In genomic region chr19:35655600-35655999, GRCh38 we compare ENCODE assay signal across 21 cellular contexts. TPM values are rescaled to one million over a fixed set of nuclear protein-coding genes. Genes with fewer than 3 reads are reported as not detected.
DNase-seq lines count a peak whose midpoint lies in the region; ATAC-seq, FAIRE-seq and TF ChIP-seq lines count a peak whose summit lies in the region.
"Had no signal": no experiment of that assay in that cellular context is flagged by ENCODE, and none has a peak within 500 bp of the region (broad histone marks: within the 10 kb centered on the region; RNA-seq: fewer than 3 reads in every experiment).

No MANE protein-coding gene starts in this region.

- H3K36me3 ChIP-seq in HEK293 (ENCODE audit: control insufficient read depth in 2 of 2, insufficient read depth in 1 of 2, low read length in 2 of 2), result peaks cover 77 to 98% of the 10 kb centered on the region in 2 experiments

- ATAC-seq in A549, result no peak
- ATAC-seq in effector memory CD8-positive, alpha-beta T cell (replicated peaks), result no peak

- H3K4me2 ChIP-seq in A549, result no peak overlapping the region

- TF ChIP-seq POLR2A in A549 (IDR thresholded peaks at IDR 0.05; ENCODE audit: low read length), result no peak

- WGBS in A549 (ENCODE audit: missing lambda C conversion rate), result 89% methylated on average over 4 of the region's 4 CpGs

- CTCF ChIA-PET in activated naive CD4-positive, alpha-beta T cell treated with anti-CD3 and anti-CD28 coated beads for 36 hours (lab: Charles Lee), result no interaction called here
- CTCF ChIA-PET in A549 (lab: Yijun Ruan, JAX) (interaction anchor here (0.6 to 3.5 kb wide), 12 partner anchors 10 to 107 kb away, joined by 3 to 16 read pairs (median 4); partner anchors contain the start of gene UPK1A), HEK293 (lab: Yijun Ruan, JAX) (interaction anchor here (0.7 to 2.0 kb wide), 6 partner anchors 18 to 611 kb away, joined by 3 to 8 read pairs (median 4); no protein-coding TSS in a partner anchor)

- DNase-seq in activated naive CD4-positive, alpha-beta T cell treated with anti-CD3 and anti-CD28 coated beads for 36 hours, result no peak
- DNase-seq in activated naive CD4-positive, alpha-beta T cell (lab: John Stamatoyannopoulos, UW), result no peak
- no peak for DNase-seq in A549 (ENCODE audit: low read depth in 1 of 2, low spot score in 1 of 2)
- DNase-seq in endothelial cell (ENCODE audit: low spot score), result no peak
- DNase-seq in effector CD4-positive, alpha-beta T cell, result no peak
- DNase-seq in effector memory CD8-positive, alpha-beta T cell, result no peak
- DNase-seq: AML-193; Caco-2; CD4-positive, alpha-beta T cell; GM23248 had no signal

- H3K27ac ChIP-seq in A549 (no peak overlapping the region), HEK293 (ENCODE audit: extremely low read depth, low read depth, low read length) (peak overlapping the region; percentile 9; the same call in 1 of the 2 replicates)
- H3K27ac ChIP-seq: C4-2B, GM23248, HL-60 had no signal

- POLR2A ChIA-PET in A549 (lab: Yijun Ruan, JAX) (interaction anchor here (0.6 to 1.6 kb wide), 4 partner anchors 12 to 178 kb away, joined by 3 to 4 read pairs (median 4); no protein-coding TSS in a partner anchor), HEK293 (lab: Yijun Ruan, JAX) (interaction anchor here (0.7 to 2.6 kb wide), 4 partner anchors 8 to 37 kb away, joined by 3 to 26 read pairs (median 4); partner anchors contain the start of gene COX6B1)

- no peak overlapping the region for H3K4me3 Mint-ChIP-seq in activated naive CD4-positive, alpha-beta T cell treated with anti-CD3 and anti-CD28 coated beads for 36 hours
- H3K4me3 Mint-ChIP-seq in endothelial cell (ENCODE audit: unreplicated experiment), result peak overlapping the region; percentile 53
- no peak overlapping the region for H3K4me3 Mint-ChIP-seq in effector memory CD8-positive, alpha-beta T cell
- H3K4me3 Mint-ChIP-seq: CD4-positive, alpha-beta T cell had no signal

- H3K4me3 ChIP-seq in A549 (no peak overlapping the region), HEK293 (ENCODE audit: low read depth, low read length) (no peak overlapping the region)
- H3K4me3 ChIP-seq: GM23248, HAP-1 had no signal

- no peak for TF ChIP-seq RAD21 in A549 (conservative IDR thresholded peaks at IDR 0.05 in 1 of 2, IDR thresholded peaks at IDR 0.05 in 1 of 2)

- TF ChIP-seq CTCF in A549 (IDR thresholded peaks at IDR 0.05) (no peak), HEK293 (tag by site-specific recombination; IDR thresholded peaks at IDR 0.05) (no peak), endothelial cell (IDR thresholded peaks at IDR 0.05; ENCODE audit: unreplicated experiment) (no peak)

- H3K27ac Mint-ChIP-seq in activated naive CD4-positive, alpha-beta T cell treated with anti-CD3 and anti-CD28 coated beads for 36 hours, result peak overlapping the region; percentile 47
- H3K27ac Mint-ChIP-seq in endothelial cell (ENCODE audit: unreplicated experiment), result no peak overlapping the region
- H3K27ac Mint-ChIP-seq in effector memory CD8-positive, alpha-beta T cell, result no peak overlapping the region
- H3K27ac Mint-ChIP-seq: CD4-positive, alpha-beta T cell had no signal

- FAIRE-seq in A549 (lab: Jason Lieb, UNC), result peak; percentile 43
- FAIRE-seq: A204.1, D721Med, G401.6, GM12891, GM18507 had no signal

- intact Hi-C loops in activated naive CD4-positive, alpha-beta T cell treated with anti-CD3 and anti-CD28 coated beads for 36 hours (cut with micrococcal nuclease), result no loop called here

- H3K4me1 Mint-ChIP-seq in activated naive CD4-positive, alpha-beta T cell treated with anti-CD3 and anti-CD28 coated beads for 36 hours (ENCODE audit: low read depth), result peaks cover 16% of the 10 kb centered on the region
- peaks cover 7% of the 10 kb centered on the region for H3K4me1 Mint-ChIP-seq in endothelial cell (ENCODE audit: unreplicated experiment)
- H3K4me1 Mint-ChIP-seq in effector memory CD8-positive, alpha-beta T cell (ENCODE audit: low read depth in 2 of 2), result peaks cover 10 to 16% of the 10 kb centered on the region in 2 donors

- H3K9me3 Mint-ChIP-seq in activated naive CD4-positive, alpha-beta T cell treated with anti-CD3 and anti-CD28 coated beads for 36 hours, result no peaks in the 10 kb centered on the region
- H3K9me3 Mint-ChIP-seq in endothelial cell (ENCODE audit: unreplicated experiment), result no peaks in the 10 kb centered on the region
- H3K9me3 Mint-ChIP-seq in effector memory CD8-positive, alpha-beta T cell, result no peaks in the 10 kb centered on the region
- H3K9me3 Mint-ChIP-seq: CD4-positive, alpha-beta T cell had no signal

- no peaks in the 10 kb centered on the region for H3K27me3 Mint-ChIP-seq in activated naive CD4-positive, alpha-beta T cell treated with anti-CD3 and anti-CD28 coated beads for 36 hours (ENCODE audit: low read depth)
- H3K27me3 Mint-ChIP-seq in endothelial cell (ENCODE audit: unreplicated experiment), result peaks cover 4% of the 10 kb centered on the region
- no peaks in the 10 kb centered on the region for H3K27me3 Mint-ChIP-seq in effector memory CD8-positive, alpha-beta T cell
- H3K27me3 Mint-ChIP-seq: CD4-positive, alpha-beta T cell had no signal

- H3K9me3 ChIP-seq in A549, result no peaks in the 10 kb centered on the region
- no peaks in the 10 kb centered on the region; the same call in 1 of the 2 replicates for H3K9me3 ChIP-seq in HEK293 (ENCODE audit: control insufficient read depth, insufficient read depth, low read depth, low read length)
- H3K9me3 ChIP-seq: Caco-2, HAP-1 had no signal

- no peak for TF ChIP-seq EP300 in A549 (IDR thresholded peaks at IDR 0.05)

- no peaks in the 10 kb centered on the region for H3K4me1 ChIP-seq in A549
- H3K4me1 ChIP-seq in HEK293 (ENCODE audit: control insufficient read depth, insufficient read depth, low read length), result no peaks in the 10 kb centered on the region
- H3K4me1 ChIP-seq: Caco-2, HAP-1 had no signal

- peaks cover 49% of the 10 kb centered on the region for H3K36me3 Mint-ChIP-seq in activated naive CD4-positive, alpha-beta T cell treated with anti-CD3 and anti-CD28 coated beads for 36 hours (ENCODE audit: low read depth)
- peaks cover 31% of the 10 kb centered on the region for H3K36me3 Mint-ChIP-seq in endothelial cell (ENCODE audit: low read depth, unreplicated experiment)
- peaks cover 98% of the 10 kb centered on the region for H3K36me3 Mint-ChIP-seq in effector memory CD8-positive, alpha-beta T cell (ENCODE audit: insufficient read depth)

TF ChIP-seq in A549, 52 proteins besides CTCF, POLR2A, EP300 and RAD21 (continues in another document):
- no peak for TF ChIP-seq SMC3 (IDR thresholded peaks at IDR 0.05)

TF ChIP-seq in HEK293, 187 proteins besides CTCF, POLR2A, EP300 and RAD21 (continues in another document):
- TF ChIP-seq ZNF366 (tag by site-specific recombination; conservative IDR thresholded peaks at IDR 0.05), result 0 out of 2 replicates have a peak, but pooled peaks have one; percentile 46

RNA-seq across cellular contexts. Expression of gene COX6B1, which starts 7.5 kb away (rescaled TPM):
- total RNA-seq in activated naive CD4-positive, alpha-beta T cell treated with anti-CD3 and anti-CD28 coated beads for 36 hours, result 100 to 1,000 TPM; 499 to 512 TPM
- 749 and 1,115 TPM in 2 replicates for polyA plus RNA-seq in A549 (2011; rRNA removed)
- 1,921 and 2,479 TPM in 2 replicates for polyA plus RNA-seq in A549 (2012; cell fraction: cytosol; rRNA removed)
- polyA plus RNA-seq in A549 (2012; cell fraction: nucleus; rRNA removed), result 1,210 and 1,387 TPM in 2 replicates
- polyA plus RNA-seq in A549 (2017; fragmentation: RNase III; extraction: RNeasy Plus Mini Kit Qiagen cat#74134 plus additional on column Dnase treatment), result 1,179 to 1,276 TPM (median 1,260 TPM) in 3 replicates
- polyA minus RNA-seq in A549 (2011; rRNA and poly(A)+ RNA removed), result 458 and 693 TPM in 2 replicates
- total RNA-seq in endothelial cell (ENCODE audit: unreplicated experiment), result 428 TPM

RNA-seq across cellular contexts. Expression of gene UPK1A, which starts 10.7 kb away (rescaled TPM):
- total RNA-seq in activated naive CD4-positive, alpha-beta T cell treated with anti-CD3 and anti-CD28 coated beads for 36 hours, result under 1 TPM in 1 of 2 experiments, not detected in 1; 0.21 TPM
- polyA plus RNA-seq in A549 (2011; rRNA removed) (0.78 and 1.4 TPM in 2 replicates), A549 (2017; fragmentation: RNase III; extraction: RNeasy Plus Mini Kit Qiagen cat#74134 plus additional on column Dnase treatment) (0.37 to 0.44 TPM (median 0.39 TPM) in 3 replicates)
- polyA plus RNA-seq in A549 (2012; cell fraction: cytosol; rRNA removed), result 0.65 and 0.79 TPM in 2 replicates
- 0.75 and 0.90 TPM in 2 replicates for polyA plus RNA-seq in A549 (2012; cell fraction: nucleus; rRNA removed)
- 0.83 and 0.92 TPM in 2 replicates for polyA minus RNA-seq in A549 (2011; rRNA and poly(A)+ RNA removed)
- not detected for total RNA-seq in endothelial cell (ENCODE audit: unreplicated experiment)
- total RNA-seq: Caco-2, GM23248, H4, HT1080 had no signal
- polyA plus RNA-seq: GM23248 had no signal

RNA-seq across cellular contexts. Expression of gene ETV2, which starts 14.1 kb away (rescaled TPM):
- under 1 TPM; 0.52 to 0.84 TPM for total RNA-seq in activated naive CD4-positive, alpha-beta T cell treated with anti-CD3 and anti-CD28 coated beads for 36 hours
- polyA plus RNA-seq in A549 (2011; rRNA removed) (0.15 and 0.36 TPM in 2 replicates), A549 (2017; fragmentation: RNase III; extraction: RNeasy Plus Mini Kit Qiagen cat#74134 plus additional on column Dnase treatment) (1.1 to 1.3 TPM (median 1.1 TPM) in 3 replicates)
- polyA plus RNA-seq in A549 (2012; cell fraction: cytosol; rRNA removed), result 1.5 and 1.7 TPM in 2 replicates
- polyA plus RNA-seq in A549 (2012; cell fraction: nucleus; rRNA removed), result 1.1 and 2.0 TPM in 2 replicates
- not detected in 2 replicates for polyA minus RNA-seq in A549 (2011; rRNA and poly(A)+ RNA removed)
- 1,894 TPM for total RNA-seq in endothelial cell (ENCODE audit: unreplicated experiment)
- total RNA-seq: GM23248 had no signal

RNA-seq across cellular contexts. Expression of gene RBM42, which starts 26.8 kb away (rescaled TPM):
- total RNA-seq in activated naive CD4-positive, alpha-beta T cell treated with anti-CD3 and anti-CD28 coated beads for 36 hours, result 10 to 100 TPM; 64.2 to 66.2 TPM
- polyA plus RNA-seq in A549 (2011; rRNA removed) (62.1 and 80.4 TPM in 2 replicates), A549 (2017; fragmentation: RNase III; extraction: RNeasy Plus Mini Kit Qiagen cat#74134 plus additional on column Dnase treatment) (124 to 131 TPM (median 128 TPM) in 3 replicates)
- 157 and 167 TPM in 2 replicates for polyA plus RNA-seq in A549 (2012; cell fraction: cytosol; rRNA removed)
- polyA plus RNA-seq in A549 (2012; cell fraction: nucleus; rRNA removed), result 190 and 224 TPM in 2 replicates
- polyA minus RNA-seq in A549 (2011; rRNA and poly(A)+ RNA removed), result 43.4 and 65.1 TPM in 2 replicates
- total RNA-seq in endothelial cell (ENCODE audit: unreplicated experiment), result 116 TPM

RNA-seq across cellular contexts. Expression of gene HAUS5, which starts 43.1 kb away (rescaled TPM):
- total RNA-seq in activated naive CD4-positive, alpha-beta T cell treated with anti-CD3 and anti-CD28 coated beads for 36 hours, result 10 to 100 TPM; 40.4 to 42.5 TPM
- polyA plus RNA-seq in A549 (2011; rRNA removed), result 7.2 and 7.3 TPM in 2 replicates
- 14.4 and 18.8 TPM in 2 replicates for polyA plus RNA-seq in A549 (2012; cell fraction: cytosol; rRNA removed)
- 101 and 126 TPM in 2 replicates for polyA plus RNA-seq in A549 (2012; cell fraction: nucleus; rRNA removed)
- polyA plus RNA-seq in A549 (2017; fragmentation: RNase III; extraction: RNeasy Plus Mini Kit Qiagen cat#74134 plus additional on column Dnase treatment), result 16.0 to 17.6 TPM (median 16.1 TPM) in 3 replicates
- polyA minus RNA-seq in A549 (2011; rRNA and poly(A)+ RNA removed), result 3.8 and 6.6 TPM in 2 replicates
- total RNA-seq in endothelial cell (ENCODE audit: unreplicated experiment), result 30.2 TPM

Comparison
In these comparisons a context has a peak if more than half of its experiments do, and no peak if none do; other contexts are left out.
1. RNA of gene ETV2, which starts 14.1 kb away (total RNA-seq): 1,894 TPM in endothelial cell (single experiment); 0.52 to 0.84 TPM in activated naive CD4-positive, alpha-beta T cell treated with anti-CD3 and anti-CD28 coated beads for 36 hours; every median in the first group is over 1,000 times any median in the second.